ENCODE assay signal across 12 cellular contexts in genomic region chr1:172431721-172432192, GRCh38. TPM values are rescaled to one million over a fixed set of nuclear protein-coding genes. Genes with fewer than 3 reads are reported as not detected.
DNase-seq lines count a peak whose midpoint lies in the region; ATAC-seq, FAIRE-seq and TF ChIP-seq lines count a peak whose summit lies in the region.
"Had no signal": no experiment of that assay in that cellular context is flagged by ENCODE, and none has a peak within 500 bp of the region (broad histone marks: within the 10 kb centered on the region; RNA-seq: fewer than 3 reads in every experiment).

No MANE protein-coding gene starts in this region.

- H3K4me1 ChIP-seq in kidney (ENCODE audit: control insufficient read depth in 1 of 2, insufficient read depth in 1 of 2, low read depth in 1 of 2, low read length in 2 of 2) (no peaks in the 10 kb centered on the region), upper lobe of right lung (peaks cover 8% of the 10 kb centered on the region)

- FAIRE-seq in kidney (lab: Jason Lieb, UNC), result no peak

- no peaks in the 10 kb centered on the region for H3K27me3 ChIP-seq in upper lobe of right lung
- H3K27me3 ChIP-seq in H7 (ENCODE audit: control insufficient read depth, insufficient read depth, low read length), result no peaks in the 10 kb centered on the region
- H3K27me3 ChIP-seq: brain microvascular endothelial cell had no signal

- H3K9ac ChIP-seq in kidney (ENCODE audit: low read length in 2 of 2), result no peak overlapping the region

- ATAC-seq in upper lobe of right lung, result peak; percentile 88
- ATAC-seq in GM19397 (IDR thresholded peaks at IDR 0.05; ENCODE audit: unreplicated experiment), result no peak

- TF ChIP-seq CTCF in kidney (IDR thresholded peaks at IDR 0.05; ENCODE audit: borderline replicate concordance, extremely low read depth, insufficient read depth) (no peak), upper lobe of right lung (IDR thresholded peaks at IDR 0.05) (no peak)

- no peaks in the 10 kb centered on the region for H3K9me3 ChIP-seq in kidney (ENCODE audit: control insufficient read depth in 1 of 2, low read length in 2 of 2)
- no peaks in the 10 kb centered on the region for H3K9me3 ChIP-seq in upper lobe of right lung

- H3K4me3 ChIP-seq in kidney (ENCODE audit: low read length in 2 of 2) (no peak overlapping the region), upper lobe of right lung (no peak overlapping the region), H7 (ENCODE audit: insufficient read depth, low read depth, low read length) (no peak overlapping the region)

- intact Hi-C loops in kidney (cut with DNase I), result no loop called here
- intact Hi-C loops in upper lobe of right lung (cut with DNase I), result no loop called here

- DNase-seq in stimulated activated CD4-positive, alpha-beta T cell treated with anti-CD3 and anti-CD28 coated beads, Interleukin-4, amount 100 ng/mL, for 1 hour, result peak; percentile 17
- DNase-seq in stimulated activated CD4-positive, alpha-beta T cell treated with anti-CD3 and anti-CD28 coated beads, Interleukin-4, amount 100 ng/mL, for 4 hours, result no peak
- DNase-seq in activated CD4-positive, alpha-beta T cell treated with anti-CD3 and anti-CD28 coated beads, Interleukin-2, amount 50 U/mL, for 1 hour, result peak; percentile 38
- peak; percentile 78 for DNase-seq in kidney
- DNase-seq in upper lobe of right lung, result peak; percentile 77
- no peak for DNase-seq in effector CD8-positive, alpha-beta T cell (lab: John Stamatoyannopoulos, UW)
- no peak for DNase-seq in H7
- DNase-seq: activated CD8-positive, alpha-beta memory T cell treated with anti-CD3 and anti-CD28 coated beads for 24 hours; brain microvascular endothelial cell; nucleus accumbens had no signal

- H3K27ac ChIP-seq in kidney (ENCODE audit: low read depth in 2 of 2, low read length in 2 of 2) (no peak overlapping the region), upper lobe of right lung (peak overlapping the region; percentile 17)
- H3K27ac ChIP-seq: brain microvascular endothelial cell had no signal

- H3K36me3 ChIP-seq in kidney (ENCODE audit: control insufficient read depth in 1 of 2, insufficient read depth in 2 of 2, low read length in 2 of 2) (no peaks in the 10 kb centered on the region), upper lobe of right lung (no peaks in the 10 kb centered on the region), H7 (replicated peaks; ENCODE audit: control insufficient read depth, insufficient read depth, low read length) (no peaks in the 10 kb centered on the region)
- H3K36me3 ChIP-seq: brain microvascular endothelial cell had no signal

RNA-seq across cellular contexts. Expression of gene C1orf105, which starts 11.3 kb away (rescaled TPM):
- total RNA-seq in kidney, result not detected
- not detected for polyA plus RNA-seq in kidney (ENCODE audit: insufficient read depth, low read depth, low replicate concordance)
- total RNA-seq in upper lobe of right lung, result not detected
- total RNA-seq in H7 (2014; rRNA removed; shearing (Covaris generic)), result not detected in 2 replicates
- polyA plus RNA-seq: BJ had no signal

RNA-seq across cellular contexts. Expression of gene PIGC, which starts 12.1 kb away (rescaled TPM):
- total RNA-seq in kidney, result 27.6 TPM
- 28.6 TPM for polyA plus RNA-seq in kidney (ENCODE audit: insufficient read depth, low read depth, low replicate concordance)
- 21.0 TPM for total RNA-seq in upper lobe of right lung
- 25.5 and 27.3 TPM in 2 replicates for total RNA-seq in H7 (2014; rRNA removed; shearing (Covaris generic))

Comparison
In these comparisons a context has a peak if more than half of its experiments do, and no peak if none do; other contexts are left out.
1. DNase-seq: peak in stimulated activated CD4-positive, alpha-beta T cell treated with anti-CD3 and anti-CD28 coated beads, Interleukin-4, amount 100 ng/mL, for 1 hour (single experiment), activated CD4-positive, alpha-beta T cell treated with anti-CD3 and anti-CD28 coated beads, Interleukin-2, amount 50 U/mL, for 1 hour (single experiment), kidney (single experiment) and upper lobe of right lung (single experiment); none in stimulated activated CD4-positive, alpha-beta T cell treated with anti-CD3 and anti-CD28 coated beads, Interleukin-4, amount 100 ng/mL, for 4 hours (0 of 2), effector CD8-positive, alpha-beta T cell (single experiment) and H7 (single experiment).